In the genomic region with DNA sequence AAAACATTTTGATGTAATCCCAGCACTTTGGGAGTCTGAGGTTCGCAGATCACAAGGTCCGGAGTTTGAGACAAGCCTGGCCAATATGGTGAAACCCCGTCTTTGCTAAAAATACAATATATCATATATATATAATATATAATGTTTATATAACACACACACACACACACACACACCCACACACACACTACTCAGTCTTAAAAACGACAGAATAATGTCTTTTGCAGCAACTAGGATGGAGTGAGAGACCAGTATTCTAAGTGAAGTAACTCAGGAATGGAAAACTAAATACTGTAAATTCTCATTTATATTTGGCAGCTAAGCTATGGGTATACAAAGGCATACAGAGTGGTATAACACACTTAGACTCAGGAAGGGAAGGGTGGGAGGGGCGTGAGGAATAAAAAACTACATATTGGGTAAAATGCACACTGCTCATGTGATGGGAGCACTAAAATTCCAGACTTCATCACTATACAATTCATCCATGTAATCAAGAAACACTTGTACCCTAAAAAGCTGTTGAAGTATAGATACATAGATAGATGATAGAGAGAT, we compare ENCODE assay signal across 16 cellular contexts.
"Had no signal": no experiment of that assay in that cellular context is flagged by ENCODE, and none has a peak within 500 bp of the region (broad histone marks: within the 10 kb centered on the region; RNA-seq: fewer than 3 reads in every experiment).

No MANE protein-coding gene starts in this region.

- H3K27ac Mint-ChIP-seq: endodermal cell; naive thymus-derived CD4-positive, alpha-beta T cell; nephron progenitor cell; stimulated activated effector memory CD8-positive, alpha-beta T cell treated with anti-CD3 and anti-CD28 coated beads, Interleukin-12 subunit alpha, Interleukin-12 subunit beta, amount 100 ng/mL, for 72 hours; stimulated activated naive CD8-positive, alpha-beta T cell treated with anti-CD3 and anti-CD28 coated beads, Interleukin-15, Interleukin-2, amounts not matched to agents 100 ng/mL and 50 ng/mL, for 24 hours had no signal

- H3K27me3 Mint-ChIP-seq: naive thymus-derived CD4-positive, alpha-beta T cell; stimulated activated naive CD8-positive, alpha-beta T cell treated with anti-CD3 and anti-CD28 coated beads, Interleukin-15, Interleukin-2, amounts not matched to agents 100 ng/mL and 50 ng/mL, for 24 hours had no signal

- DNase-seq: effector CD4-positive, alpha-beta T cell; endodermal cell; heart left ventricle; hippocampal formation; left colon; naive thymus-derived CD4-positive, alpha-beta T cell; nephron progenitor cell; psoas muscle; retina; right lobe of liver; stimulated activated CD4-positive, alpha-beta T cell treated with anti-CD3 and anti-CD28 coated beads, Interleukin-4, amount 100 ng/mL, for 1 hour; stimulated activated CD8-positive, alpha-beta memory T cell treated with anti-CD3 and anti-CD28 coated beads, Interleukin-4, amount 100 ng/mL, for 48 hours; testis had no signal

- ATAC-seq: esophagus mucosa; heart left ventricle; left colon; naive thymus-derived CD4-positive, alpha-beta T cell; psoas muscle; right lobe of liver; stimulated activated effector memory CD8-positive, alpha-beta T cell treated with anti-CD3 and anti-CD28 coated beads, Interleukin-12 subunit alpha, Interleukin-12 subunit beta, amount 100 ng/mL, for 72 hours had no signal

- H3K36me3 Mint-ChIP-seq: naive thymus-derived CD4-positive, alpha-beta T cell; stimulated activated effector memory CD8-positive, alpha-beta T cell treated with anti-CD3 and anti-CD28 coated beads, Interleukin-12 subunit alpha, Interleukin-12 subunit beta, amount 100 ng/mL, for 72 hours had no signal

- H3K4me3 Mint-ChIP-seq: endodermal cell; naive thymus-derived CD4-positive, alpha-beta T cell; nephron progenitor cell; stimulated activated effector memory CD8-positive, alpha-beta T cell treated with anti-CD3 and anti-CD28 coated beads, Interleukin-12 subunit alpha, Interleukin-12 subunit beta, amount 100 ng/mL, for 72 hours; stimulated activated naive CD8-positive, alpha-beta T cell treated with anti-CD3 and anti-CD28 coated beads, Interleukin-15, Interleukin-2, amounts not matched to agents 100 ng/mL and 50 ng/mL, for 24 hours had no signal

- H3K9me3 Mint-ChIP-seq: stimulated activated naive CD8-positive, alpha-beta T cell treated with anti-CD3 and anti-CD28 coated beads, Interleukin-15, Interleukin-2, amounts not matched to agents 100 ng/mL and 50 ng/mL, for 24 hours had no signal

- H3K4me1 Mint-ChIP-seq: endodermal cell; naive thymus-derived CD4-positive, alpha-beta T cell; nephron progenitor cell; stimulated activated effector memory CD8-positive, alpha-beta T cell treated with anti-CD3 and anti-CD28 coated beads, Interleukin-12 subunit alpha, Interleukin-12 subunit beta, amount 100 ng/mL, for 72 hours had no signal
